In the genomic region with DNA sequence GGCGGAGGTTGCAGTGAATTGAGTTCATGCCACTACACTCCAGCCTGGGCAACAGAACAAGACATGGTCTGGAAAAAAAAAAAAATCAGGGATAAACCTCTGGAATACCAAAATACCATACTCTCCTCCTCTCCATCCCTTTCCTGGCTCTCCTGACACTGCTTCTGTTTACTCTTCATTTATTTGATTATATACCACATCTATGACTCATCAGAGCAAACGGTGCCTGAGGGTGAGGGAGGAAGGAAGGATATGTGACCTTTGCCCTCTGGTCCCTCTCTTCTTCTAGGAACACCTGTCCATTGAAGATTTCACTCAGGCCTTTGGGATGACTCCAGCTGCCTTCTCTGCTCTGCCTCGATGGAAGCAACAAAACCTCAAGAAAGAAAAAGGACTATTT, we compare ENCODE assay signal across 16 cellular contexts. TPM values are rescaled to one million over a fixed set of nuclear protein-coding genes. Genes with fewer than 3 reads are reported as not detected.
A peak's percentile ranks its signal among the peaks of the same experiment; 100 is the strongest.
DNase-seq lines count a peak whose midpoint lies in the region; ATAC-seq and TF ChIP-seq lines count a peak whose summit lies in the region.
"Had no signal": no experiment of that assay in that cellular context is flagged by ENCODE, and none has a peak within 500 bp of the region (broad histone marks: within the 10 kb centered on the region; RNA-seq: fewer than 3 reads in every experiment).

No MANE protein-coding gene starts in this region.

- POLR2A ChIA-PET in HEK293 (lab: Yijun Ruan, JAX) = interaction anchor here (0.5 kb wide), 1 partner anchor 32 kb away, joined by 4 read pairs; no protein-coding TSS in a partner anchor
- POLR2A ChIA-PET in CD8-positive, alpha-beta T cell (lab: Charles Lee) = no interaction called here

- peaks cover 56% of the 10 kb centered on the region for H3K36me3 Mint-ChIP-seq in CD8-positive, alpha-beta T cell

- peaks cover 15% of the 10 kb centered on the region for H3K36me3 ChIP-seq in BE2C
- peaks cover 3 to 57% of the 10 kb centered on the region in 2 experiments; a peak in 2 of 3 replicates for H3K36me3 ChIP-seq in HEK293 (ENCODE audit: control insufficient read depth in 2 of 2, insufficient read depth in 1 of 2, low read length in 2 of 2)
- peaks cover 21% of the 10 kb centered on the region for H3K36me3 ChIP-seq in CD8-positive, alpha-beta T cell (ENCODE audit: insufficient read depth, low read length)

- no peak for ATAC-seq in CD8-positive, alpha-beta T cell
- no peak for ATAC-seq in Right ventricle myocardium inferior
- ATAC-seq: GM12878, left ventricle myocardium superior had no signal

- H3K27me3 ChIP-seq in BE2C = no peaks in the 10 kb centered on the region
- H3K27me3 ChIP-seq in CD8-positive, alpha-beta T cell (ENCODE audit: insufficient read depth, low read length) = no peaks in the 10 kb centered on the region
- H3K27me3 ChIP-seq: Peyer's patch had no signal

- no peaks in the 10 kb centered on the region; the same call in 1 of the 2 replicates for H3K9me3 ChIP-seq in BE2C
- no peaks in the 10 kb centered on the region for H3K9me3 ChIP-seq in HEK293 (ENCODE audit: control insufficient read depth, insufficient read depth, low read depth, low read length)
- no peaks in the 10 kb centered on the region for H3K9me3 ChIP-seq in CD8-positive, alpha-beta T cell (ENCODE audit: low read length)
- H3K9me3 ChIP-seq: Peyer's patch, thoracic aorta had no signal

- H3K27me3 Mint-ChIP-seq in CD8-positive, alpha-beta T cell (ENCODE audit: low read depth) = no peaks in the 10 kb centered on the region
- H3K27me3 Mint-ChIP-seq: CD8-positive, alpha-beta memory T cell had no signal

- CTCF ChIA-PET in HEK293 (lab: Yijun Ruan, JAX) = no interaction called here
- CTCF ChIA-PET in CD8-positive, alpha-beta T cell (lab: Charles Lee) = no interaction called here

- H3K4me1 ChIP-seq in BE2C (peaks cover 14% of the 10 kb centered on the region), HEK293 (ENCODE audit: control insufficient read depth, insufficient read depth, low read length) (no peaks in the 10 kb centered on the region)
- H3K4me1 ChIP-seq in CD8-positive, alpha-beta T cell (ENCODE audit: insufficient read depth, low read length) = no peaks in the 10 kb centered on the region

- TF ChIP-seq CTCF in BE2C (IDR thresholded peaks at IDR 0.05; ENCODE audit: low read depth, low read length) = no peak
- TF ChIP-seq CTCF in HEK293 (tag by site-specific recombination; IDR thresholded peaks at IDR 0.05) = no peak
- no peak for TF ChIP-seq CTCF in CD8-positive, alpha-beta T cell (IDR thresholded peaks at IDR 0.05)

- H3K4me3 ChIP-seq in BE2C (ENCODE audit: low read depth, low read length) = no peak overlapping the region
- H3K4me3 ChIP-seq in HEK293 (ENCODE audit: low read depth, low read length) = no peak overlapping the region
- no peak overlapping the region for H3K4me3 ChIP-seq in CD8-positive, alpha-beta T cell (ENCODE audit: low read depth, low read length)
- H3K4me3 ChIP-seq: GM12878, Peyer's patch, thoracic aorta had no signal

- no peak overlapping the region for H3K4me3 Mint-ChIP-seq in CD8-positive, alpha-beta T cell
- H3K4me3 Mint-ChIP-seq: CD8-positive, alpha-beta memory T cell had no signal

- peak; percentile 42 for DNase-seq in BE2C
- DNase-seq in SHP77 treated with DMSO at 0.1 percent for 48 hours (lab: John Stamatoyannopoulos, UW) = peak; percentile 19
- DNase-seq in iris pigment epithelial cell (ENCODE audit: low read depth) = peak; percentile 26
- DNase-seq in CD8-positive, alpha-beta T cell = no peak
- DNase-seq in NCI-H187 (lab: John Stamatoyannopoulos, UW) = no peak
- no peak for DNase-seq in Right ventricle myocardium inferior (ENCODE audit: missing footprints)
- DNase-seq in DMS79 treated with DMSO at 0.1 percent for 48 hours (lab: John Stamatoyannopoulos, UW) = no peak
- DNase-seq: activated T-cell treated with anti-CD3 and anti-CD28 coated beads, Interleukin-2, amount 50 U/mL, for 48 hours; CD8-positive, alpha-beta memory T cell; left ventricle myocardium superior; NCI-H1694 treated with DMSO at 0.1 percent for 48 hours had no signal

- no peak overlapping the region for H3K27ac Mint-ChIP-seq in CD8-positive, alpha-beta T cell

- no peak overlapping the region for H3K27ac ChIP-seq in HEK293 (ENCODE audit: extremely low read depth, low read depth, low read length)
- H3K27ac ChIP-seq in CD8-positive, alpha-beta T cell (ENCODE audit: low read depth, low read length) = no peak overlapping the region
- H3K27ac ChIP-seq: parathyroid adenoma, thoracic aorta had no signal

- intact Hi-C loops in CD8-positive, alpha-beta T cell (cut with DNase I, micrococcal nuclease) = no loop called here
- intact Hi-C loops in Right ventricle myocardium inferior (cut with DNase I) = no loop called here

- no peaks in the 10 kb centered on the region for H3K9me3 Mint-ChIP-seq in CD8-positive, alpha-beta T cell

- no peaks in the 10 kb centered on the region for H3K4me1 Mint-ChIP-seq in CD8-positive, alpha-beta T cell (ENCODE audit: low read depth)

TF ChIP-seq in HEK293, 187 proteins besides CTCF, POLR2A, EP300 and RAD21 (continues in another document):
- no peak for TF ChIP-seq TCF7L2 (IDR thresholded peaks at IDR 0.05; ENCODE audit: borderline replicate concordance, low read depth, low read length)
- no peak for TF ChIP-seq ZNF19 (tag by site-specific recombination; IDR thresholded peaks at IDR 0.05; ENCODE audit: low read depth)
- 0 out of 2 replicates have a peak, but pooled peaks have one; percentile 17 for TF ChIP-seq ZNF394 (tag by site-specific recombination; IDR thresholded peaks at IDR 0.05; ENCODE audit: borderline replicate concordance)
- peak; percentile 53; the same call in 1 of the 2 replicates for TF ChIP-seq BCL11A (tag by site-specific recombination; IDR thresholded peaks at IDR 0.05; ENCODE audit: low read depth)
- TF ChIP-seq WT1 (tag by site-specific recombination; IDR thresholded peaks at IDR 0.05) = 0 out of 2 replicates have a peak, but pooled peaks have one; percentile 69
- no peak for TF ChIP-seq MEIS1 (CRISPR knock-in tag; IDR thresholded peaks at IDR 0.05; ENCODE audit: borderline replicate concordance)
- peak; percentile 51; the same call in 1 of the 2 replicates for TF ChIP-seq ZNF366 (tag by site-specific recombination; conservative IDR thresholded peaks at IDR 0.05)
- no peak for TF ChIP-seq ZNF433 (tag by site-specific recombination; IDR thresholded peaks at IDR 0.05; ENCODE audit: low read depth)
- no peak for TF ChIP-seq ZBTB48 (tag by site-specific recombination; IDR thresholded peaks at IDR 0.05)
- TF ChIP-seq ZNF768 (tag by site-specific recombination; IDR thresholded peaks at IDR 0.05) = no peak
- no peak for TF ChIP-seq ZNF558 (tag by site-specific recombination; IDR thresholded peaks at IDR 0.05)
- TF ChIP-seq ZNF146 (tag by site-specific recombination; IDR thresholded peaks at IDR 0.05) = no peak
- no peak for TF ChIP-seq ZNF561 (tag by site-specific recombination; IDR thresholded peaks at IDR 0.05; ENCODE audit: borderline replicate concordance)
- TF ChIP-seq, protein P1, sequence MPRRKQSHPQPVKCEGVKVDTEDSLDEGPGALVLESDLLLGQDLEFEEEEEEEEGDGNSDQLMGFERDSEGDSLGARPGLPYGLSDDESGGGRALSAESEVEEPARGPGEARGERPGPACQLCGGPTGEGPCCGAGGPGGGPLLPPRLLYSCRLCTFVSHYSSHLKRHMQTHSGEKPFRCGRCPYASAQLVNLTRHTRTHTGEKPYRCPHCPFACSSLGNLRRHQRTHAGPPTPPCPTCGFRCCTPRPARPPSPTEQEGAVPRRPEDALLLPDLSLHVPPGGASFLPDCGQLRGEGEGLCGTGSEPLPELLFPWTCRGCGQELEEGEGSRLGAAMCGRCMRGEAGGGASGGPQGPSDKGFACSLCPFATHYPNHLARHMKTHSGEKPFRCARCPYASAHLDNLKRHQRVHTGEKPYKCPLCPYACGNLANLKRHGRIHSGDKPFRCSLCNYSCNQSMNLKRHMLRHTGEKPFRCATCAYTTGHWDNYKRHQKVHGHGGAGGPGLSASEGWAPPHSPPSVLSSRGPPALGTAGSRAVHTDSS (tag by site-specific recombination; IDR thresholded peaks at IDR 0.05) = 0 out of 2 replicates have a peak, but pooled peaks have one; percentile 19
- no peak for TF ChIP-seq ZNF610 (tag by site-specific recombination; IDR thresholded peaks at IDR 0.05; ENCODE audit: borderline replicate concordance)
- no peak for TF ChIP-seq ZNF830 (tag by site-specific recombination; IDR thresholded peaks at IDR 0.05; ENCODE audit: low read depth)
- 0 out of 2 replicates have a peak, but pooled peaks have one; percentile 9 for TF ChIP-seq IKZF3 (tag by site-specific recombination; IDR thresholded peaks at IDR 0.05)
- TF ChIP-seq ZNF544 (tag by site-specific recombination; IDR thresholded peaks at IDR 0.05) = no peak
- no peak for TF ChIP-seq ZNF639 (tag by site-specific recombination; IDR thresholded peaks at IDR 0.05)
- no peak for TF ChIP-seq ZNF223 (tag by site-specific recombination; IDR thresholded peaks at IDR 0.05)
- no peak for TF ChIP-seq ZNF16 (tag by site-specific recombination; IDR thresholded peaks at IDR 0.05; ENCODE audit: low read depth)
- no peak for TF ChIP-seq ZNF560 (tag by site-specific recombination; IDR thresholded peaks at IDR 0.05; ENCODE audit: borderline replicate concordance)
- TF ChIP-seq SP7 (tag by site-specific recombination; IDR thresholded peaks at IDR 0.05) = peak; percentile 87
- TF ChIP-seq FEZF1 (tag by site-specific recombination; IDR thresholded peaks at IDR 0.05) = no peak
- no peak for TF ChIP-seq GLI4 (tag by site-specific recombination; IDR thresholded peaks at IDR 0.05)
- TF ChIP-seq MYNN (tag by site-specific recombination; IDR thresholded peaks at IDR 0.05; ENCODE audit: borderline replicate concordance) = no peak
- no peak for TF ChIP-seq ZNF626 (tag by site-specific recombination; IDR thresholded peaks at IDR 0.05)

RNA-seq across cellular contexts. Expression of gene VIL1, which starts 30.0 kb away (rescaled TPM):
- 0.11 TPM for polyA plus RNA-seq in BE2C (2012; ENCODE audit: insufficient read depth, insufficient read length, low read depth)
- total RNA-seq in CD8-positive, alpha-beta T cell = under 1 TPM; 0.19 to 0.65 TPM
- not detected for total RNA-seq in Right ventricle myocardium inferior
- total RNA-seq: CD8-positive, alpha-beta memory T cell; left ventricle myocardium superior had no signal
- polyA plus RNA-seq: CD8-positive, alpha-beta memory T cell had no signal

RNA-seq across cellular contexts. Expression of gene CTDSP1, which starts 49.3 kb away (rescaled TPM):
- 110 TPM for polyA plus RNA-seq in BE2C (2012; ENCODE audit: insufficient read depth, insufficient read length, low read depth)
- 10 to 100 TPM; 55.5 to 61.0 TPM for total RNA-seq in CD8-positive, alpha-beta T cell
- total RNA-seq in Right ventricle myocardium inferior = 101 TPM

Comparison
In these comparisons a context has a peak if more than half of its experiments do, and no peak if none do; other contexts are left out.
1. DNase-seq: peak in BE2C (single experiment), SHP77 treated with DMSO at 0.1 percent for 48 hours (single experiment) and iris pigment epithelial cell (single experiment); none in CD8-positive, alpha-beta T cell (0 of 7), NCI-H187 (0 of 2), Right ventricle myocardium inferior (single experiment) and DMS79 treated with DMSO at 0.1 percent for 48 hours (single experiment).